In genomic region chr10:61731638-61732037, GRCh38 we compare ENCODE assay signal across 30 cellular contexts.
"Had no signal": no experiment of that assay in that cellular context is flagged by ENCODE, and none has a peak within 500 bp of the region (broad histone marks: within the 10 kb centered on the region; RNA-seq: fewer than 3 reads in every experiment).

No MANE protein-coding gene starts in this region.

- H3K4me2 ChIP-seq: neural progenitor cell, smooth muscle cell had no signal

- H3K4me3 ChIP-seq: neural progenitor cell, ovary, psoas muscle, skin epidermis, smooth muscle cell, spleen, suprapubic skin, testis, tibial artery, transverse colon, upper lobe of right lung, uterus had no signal

- H3K9me3 ChIP-seq: ovary, psoas muscle, spleen, suprapubic skin, testis, tibial artery, transverse colon, upper lobe of right lung, uterus had no signal

- H3K27me3 ChIP-seq: neural progenitor cell, ovary, spleen, suprapubic skin, testis, tibial artery, transverse colon, upper lobe of right lung, uterus had no signal

- H3K4me1 ChIP-seq: neural progenitor cell, parathyroid adenoma, psoas muscle, suprapubic skin, testis, tibial artery, upper lobe of right lung, uterus had no signal

- H3K27me3 Mint-ChIP-seq: progenitor cell of endocrine pancreas, type B pancreatic cell had no signal

- H3K4me1 Mint-ChIP-seq: naive thymus-derived CD4-positive, alpha-beta T cell; neural progenitor cell; stimulated activated memory B cell treated with anti-CD40 and anti-IgM and Interleukin-4, amounts not matched to agents 10 μg/mL and 1 μg/mL and 100 μg/mL, for 72 hours; stimulated activated naive CD8-positive, alpha-beta T cell treated with anti-CD3 and anti-CD28 coated beads, Interleukin-15, amount 100 ng/mL, for 72 hours had no signal

- H3K27ac Mint-ChIP-seq: naive thymus-derived CD4-positive, alpha-beta T cell; natural killer cell; nephron; neural progenitor cell; progenitor cell of endocrine pancreas; stimulated activated memory B cell treated with anti-CD40 and anti-IgM and Interleukin-4, amounts not matched to agents 10 μg/mL and 1 μg/mL and 100 μg/mL, for 72 hours; stimulated activated naive CD8-positive, alpha-beta T cell treated with anti-CD3 and anti-CD28 coated beads, Interleukin-15, amount 100 ng/mL, for 72 hours; type B pancreatic cell had no signal

- H3K36me3 ChIP-seq: neural progenitor cell, ovary, spleen, suprapubic skin, tibial artery, transverse colon, upper lobe of right lung, uterus had no signal

- H3K27ac ChIP-seq: neural progenitor cell, ovary, parathyroid adenoma, psoas muscle, skin epidermis, spleen, suprapubic skin, testis, tibial artery, transverse colon, upper lobe of right lung, uterus had no signal

- ATAC-seq: naive thymus-derived CD4-positive, alpha-beta T cell; natural killer cell; psoas muscle; right cardiac atrium; sciatic nerve; stimulated activated memory B cell treated with anti-CD40 and anti-IgM and Interleukin-4, amounts not matched to agents 10 μg/mL and 1 μg/mL and 100 μg/mL, for 72 hours; stimulated activated naive CD8-positive, alpha-beta T cell treated with anti-CD3 and anti-CD28 coated beads, Interleukin-15, amount 100 ng/mL, for 72 hours; stimulated activated naive CD8-positive, alpha-beta T cell treated with anti-CD3 and anti-CD28 coated beads, Interleukin-15, Interleukin-2, amounts not matched to agents 100 U/mL and 50 U/mL, for 24 hours; upper lobe of right lung had no signal

- H3K36me3 Mint-ChIP-seq: naive thymus-derived CD4-positive, alpha-beta T cell; natural killer cell; neural progenitor cell; stimulated activated memory B cell treated with anti-CD40 and anti-IgM and Interleukin-4, amounts not matched to agents 10 μg/mL and 1 μg/mL and 100 μg/mL, for 72 hours had no signal

- H3K4me3 Mint-ChIP-seq: naive thymus-derived CD4-positive, alpha-beta T cell; natural killer cell; nephron; neural progenitor cell; stimulated activated memory B cell treated with anti-CD40 and anti-IgM and Interleukin-4, amounts not matched to agents 10 μg/mL and 1 μg/mL and 100 μg/mL, for 72 hours; stimulated activated naive CD8-positive, alpha-beta T cell treated with anti-CD3 and anti-CD28 coated beads, Interleukin-15, amount 100 ng/mL, for 72 hours; type B pancreatic cell had no signal

- H3K9ac ChIP-seq: neural progenitor cell, parathyroid adenoma had no signal

- H2AFZ ChIP-seq: neural progenitor cell, parathyroid adenoma had no signal

- H3K9me3 Mint-ChIP-seq: naive thymus-derived CD4-positive, alpha-beta T cell; natural killer cell; neural progenitor cell; stimulated activated memory B cell treated with anti-CD40 and anti-IgM and Interleukin-4, amounts not matched to agents 10 μg/mL and 1 μg/mL and 100 μg/mL, for 72 hours; stimulated activated naive CD8-positive, alpha-beta T cell treated with anti-CD3 and anti-CD28 coated beads, Interleukin-15, amount 100 ng/mL, for 72 hours had no signal

- H3K79me2 ChIP-seq: parathyroid adenoma had no signal

- DNase-seq: naive thymus-derived CD4-positive, alpha-beta T cell; natural killer cell; occipital lobe; ovary; posterior cingulate gyrus; psoas muscle; right cardiac atrium; spleen; stimulated activated CD4-positive, alpha-beta T cell treated with anti-CD3 and anti-CD28 coated beads, Interleukin-12 subunit alpha, Interleukin-12 subunit beta, amount 100 ng/mL, for 4 hours; stimulated activated CD4-positive, alpha-beta T cell treated with anti-CD3 and anti-CD28 coated beads, Interleukin-1b, Interleukin-23, amount 100 ng/mL, for 48 hours; stimulated activated CD4-positive, alpha-beta T cell treated with anti-CD3 and anti-CD28 coated beads, Interleukin-4, amount 100 ng/mL, for 24 hours; stimulated activated naive CD4-positive, alpha-beta T cell; stimulated activated naive CD8-positive, alpha-beta T cell treated with anti-CD3 and anti-CD28 coated beads, Interleukin-15, amount 100 ng/mL, for 72 hours; stimulated activated naive CD8-positive, alpha-beta T cell treated with anti-CD3 and anti-CD28 coated beads, Interleukin-15, Interleukin-2, amounts not matched to agents 100 U/mL and 50 U/mL, for 24 hours; substantia nigra; testis; tibial artery; transverse colon; upper lobe of right lung; uterus had no signal
